Comparison of ENCODE assay signal across 9 cellular contexts in the genomic region with DNA sequence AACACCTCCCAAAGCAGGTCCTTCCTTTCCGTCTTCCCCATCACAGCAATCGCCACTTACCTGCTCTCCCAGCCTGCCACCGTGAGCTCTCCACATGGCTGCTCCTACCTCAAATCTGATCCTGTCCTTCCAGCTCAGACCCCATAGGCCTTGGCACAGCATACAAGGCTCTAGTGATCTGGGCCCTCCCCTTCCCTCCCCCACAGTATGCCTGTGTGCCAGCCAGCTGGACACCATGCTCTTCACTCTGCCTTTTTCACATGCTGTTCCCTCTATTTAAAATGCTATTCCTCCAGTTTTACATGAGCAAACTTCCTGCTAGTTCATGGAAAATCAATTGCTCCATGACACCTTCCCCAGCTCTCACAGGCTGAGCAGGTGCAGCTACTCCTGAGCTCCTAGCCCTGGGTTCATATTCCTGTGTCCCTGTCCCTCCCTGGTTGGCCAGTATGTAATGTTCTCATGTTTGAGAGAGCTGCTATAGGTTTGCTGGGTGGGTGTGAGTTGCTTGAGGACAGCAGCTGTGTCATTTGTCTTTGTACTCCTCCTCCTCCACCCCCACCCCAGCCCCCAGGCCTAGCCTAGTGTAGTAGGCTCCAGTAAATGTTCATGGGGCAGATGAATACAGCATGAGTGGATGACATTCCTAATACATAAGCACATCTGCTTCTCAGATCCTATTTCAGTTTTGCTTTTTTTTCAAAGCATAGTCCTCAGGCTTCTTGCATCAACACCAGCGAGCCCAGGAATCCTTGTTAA.
DNase-seq lines count a peak whose midpoint lies in the region; ATAC-seq lines count a peak whose summit lies in the region.
"Had no signal": no experiment of that assay in that cellular context is flagged by ENCODE, and none has a peak within 500 bp of the region (broad histone marks: within the 10 kb centered on the region; RNA-seq: fewer than 3 reads in every experiment).

No MANE protein-coding gene starts in this region.

- DNase-seq in NCI-H748 (lab: John Stamatoyannopoulos, UW; ENCODE audit: unreplicated experiment), result peak; percentile 2
- DNase-seq in NCI-H748 treated with DMSO at 0.1 percent for 48 hours (lab: John Stamatoyannopoulos, UW), result no peak
- DNase-seq in NCI-H524 (lab: John Stamatoyannopoulos, UW), result peak; percentile 91 to 97
- peak; percentile 91 for DNase-seq in fibroblast of peridontal ligament (ENCODE audit: extremely low read depth)
- DNase-seq in stromal cell of bone marrow (ENCODE audit: low read depth), result peak; percentile 79
- DNase-seq in NOMO-1 treated with DMSO at 0.1 percent for 48 hours (lab: John Stamatoyannopoulos, UW; ENCODE audit: unreplicated experiment), result no peak
- DNase-seq: activated CD4-positive, alpha-beta memory T cell treated with anti-CD3 and anti-CD28 coated beads for 36 hours had no signal

- no peak for ATAC-seq in GM18907 (IDR thresholded peaks at IDR 0.05; ENCODE audit: unreplicated experiment)
- ATAC-seq in HG03039 (IDR thresholded peaks at IDR 0.05; ENCODE audit: unreplicated experiment), result no peak

Comparison
In these comparisons a context has a peak if more than half of its experiments do, and no peak if none do; other contexts are left out.
1. DNase-seq: peak in NCI-H748 (single experiment), NCI-H524 (2 of 2), fibroblast of peridontal ligament (single experiment) and stromal cell of bone marrow (single experiment); none in NCI-H748 treated with DMSO at 0.1 percent for 48 hours (single experiment) and NOMO-1 treated with DMSO at 0.1 percent for 48 hours (single experiment).